Comparison of ENCODE assay signal across 22 cellular contexts in genomic region chr3:147921044-147921443, GRCh38.
DNase-seq lines count a peak whose midpoint lies in the region; ATAC-seq and TF ChIP-seq lines count a peak whose summit lies in the region.
"Had no signal": no experiment of that assay in that cellular context is flagged by ENCODE, and none has a peak within 500 bp of the region (broad histone marks: within the 10 kb centered on the region; RNA-seq: fewer than 3 reads in every experiment).

No MANE protein-coding gene starts in this region.

- no peak overlapping the region for H4K8ac ChIP-seq in H9 (replicated peaks; ENCODE audit: insufficient read length, low read depth, low read length)

- no peaks in the 10 kb centered on the region for H3K9me3 ChIP-seq in H9 (ENCODE audit: control insufficient read depth, low read depth, low read length)
- no peaks in the 10 kb centered on the region; the same call in 1 of the 2 replicates for H3K9me3 ChIP-seq in SJCRH30 (replicated peaks)
- H3K9me3 ChIP-seq: breast epithelium, neutrophil, thoracic aorta had no signal

- no peaks in the 10 kb centered on the region for H3K36me3 ChIP-seq in SJCRH30
- H3K36me3 ChIP-seq: breast epithelium, neutrophil, thoracic aorta had no signal

- H3K4ac ChIP-seq in H9 (ENCODE audit: low read depth, low read length): no peak overlapping the region

- no peak overlapping the region for H3K23ac ChIP-seq in H9 (ENCODE audit: insufficient read length, low read depth, low read length)

- no peak overlapping the region for H3K18ac ChIP-seq in H9 (ENCODE audit: insufficient read length, low read depth, low read length)

- TF ChIP-seq CTCF in H9 (conservative IDR thresholded peaks at IDR 0.05): no peak

- H3K27ac ChIP-seq in H9 (ENCODE audit: insufficient read length, low read depth, low read length) (no peak overlapping the region), SJCRH30 (no peak overlapping the region)
- H3K27ac ChIP-seq: breast epithelium, neutrophil, thoracic aorta had no signal

- H3K9ac ChIP-seq in H9 (ENCODE audit: extremely low read depth, insufficient read length, low read length): no peak overlapping the region

- H3K4me3 Mint-ChIP-seq in H9: no peak overlapping the region
- H3K4me3 Mint-ChIP-seq: activated CD8-positive, alpha-beta T cell treated with anti-CD3 and anti-CD28 coated beads, Interleukin-2, amount 10 ng/mL, durations not matched to agents 7 days and 5 days; activated T-cell treated with anti-CD3 and anti-CD28 coated beads, Interleukin-2, amount 50 U/mL, for 72 hours; CD8-positive, alpha-beta memory T cell; mesothelial cell of epicardium had no signal

- no peak overlapping the region for H4K5ac ChIP-seq in H9 (ENCODE audit: insufficient read length, low read depth, low read length)

- no peak overlapping the region for H2AK5ac ChIP-seq in H9 (ENCODE audit: insufficient read length, low read length)

- H2BK15ac ChIP-seq in H9 (ENCODE audit: low read depth, low read length): no peak overlapping the region

- no peak overlapping the region for H2BK5ac ChIP-seq in H9 (ENCODE audit: insufficient read length, low read length)

- DNase-seq in AG08395 (ENCODE audit: low spot score) (peak; percentile 64), H9 (no peak), astrocyte of the hippocampus (ENCODE audit: low read depth, low spot score) (peak; percentile 53), medulla oblongata (ENCODE audit: extremely low spot score) (peak; percentile 30), anterior cingulate cortex (lab: John Stamatoyannopoulos, UW) (no peak), SJCRH30 (no peak)
- DNase-seq in stimulated activated naive CD4-positive, alpha-beta T cell (lab: John Stamatoyannopoulos, UW): no peak
- DNase-seq: activated CD8-positive, alpha-beta T cell treated with anti-CD3 and anti-CD28 coated beads, Interleukin-2, amount 10 ng/mL, durations not matched to agents 7 days and 5 days; activated T-cell treated with anti-CD3 and anti-CD28 coated beads, Interleukin-2, amount 50 U/mL, for 72 hours; CD8-positive, alpha-beta memory T cell; DMS79 treated with DMSO at 0.1 percent for 48 hours; glutamatergic neuron; left colon; NCI-H1694; NCI-H226; T1000 had no signal

- H2BK20ac ChIP-seq in H9 (ENCODE audit: low read depth, low read length, poor library complexity, severe bottlenecking): no peak overlapping the region

- H3K79me1 ChIP-seq in H9 (ENCODE audit: insufficient read depth, low read depth, low read length, poor library complexity, severe bottlenecking): no peaks in the 10 kb centered on the region

- H3K4me2 ChIP-seq in H9 (ENCODE audit: insufficient read depth, insufficient read length, low read length): no peak overlapping the region

- peak overlapping the region; percentile 68 for H2AFZ ChIP-seq in H9 (ENCODE audit: low read length)

- H4K20me1 ChIP-seq in H9 (ENCODE audit: control insufficient read depth, insufficient read depth, insufficient read length): no peaks in the 10 kb centered on the region

- no peaks in the 10 kb centered on the region for H3K4me1 Mint-ChIP-seq in H9
- H3K4me1 Mint-ChIP-seq: CD8-positive, alpha-beta memory T cell had no signal

- no peak overlapping the region for H2BK12ac ChIP-seq in H9 (ENCODE audit: insufficient read length, low read depth, low read length)

- H3K27me3 ChIP-seq in H9 (ENCODE audit: insufficient read depth, low read length) (no peaks in the 10 kb centered on the region), SJCRH30 (no peaks in the 10 kb centered on the region)
- H3K27me3 ChIP-seq: breast epithelium, neutrophil had no signal

- H3K4me3 ChIP-seq in SJCRH30: no peak overlapping the region
- H3K4me3 ChIP-seq: breast epithelium, thoracic aorta had no signal

- H3K56ac ChIP-seq in H9 (ENCODE audit: insufficient read length, low read depth, low read length): no peak overlapping the region

- WGBS in H9 (ENCODE audit: extremely low coverage, insufficient read length, low lambda C conversion rate): no CpG with 5 or more reads among the region's 2 CpGs

- H3T11ph ChIP-seq in H9 (ENCODE audit: low read length): no peak overlapping the region

- ATAC-seq in HG02970 (IDR thresholded peaks at IDR 0.05; ENCODE audit: low FRiP score, unreplicated experiment): no peak
- ATAC-seq: activated CD8-positive, alpha-beta T cell treated with anti-CD3 and anti-CD28 coated beads, Interleukin-2, amount 10 ng/mL, durations not matched to agents 7 days and 5 days; activated naive CD4-positive, alpha-beta T cell treated with anti-CD3 and anti-CD28 coated beads, Interleukin-2, amount 50 U/mL, for 72 hours; activated T-cell treated with anti-CD3 and anti-CD28 coated beads, Interleukin-2, amount 50 U/mL, for 72 hours; left colon had no signal

- H3K79me2 ChIP-seq in H9 (ENCODE audit: insufficient read depth, low read length): no peaks in the 10 kb centered on the region

- H3K14ac ChIP-seq in H9 (ENCODE audit: insufficient read depth, low read length): no peak overlapping the region

- no peak overlapping the region for H2BK120ac ChIP-seq in H9 (ENCODE audit: low read depth, low read length, poor library complexity, severe bottlenecking)

- no peaks in the 10 kb centered on the region for H3K23me2 ChIP-seq in H9 (ENCODE audit: insufficient read length, low read depth, low read length, poor library complexity, severe bottlenecking)

- H3K4me1 ChIP-seq in H9 (ENCODE audit: insufficient read depth, low read length) (no peaks in the 10 kb centered on the region), SJCRH30 (no peaks in the 10 kb centered on the region)
- H3K4me1 ChIP-seq: breast epithelium had no signal

- H3K27ac Mint-ChIP-seq in H9: no peak overlapping the region
- H3K27ac Mint-ChIP-seq: activated CD8-positive, alpha-beta T cell treated with anti-CD3 and anti-CD28 coated beads, Interleukin-2, amount 10 ng/mL, durations not matched to agents 7 days and 5 days; activated naive CD4-positive, alpha-beta T cell treated with anti-CD3 and anti-CD28 coated beads, Interleukin-2, amount 50 U/mL, for 72 hours; activated T-cell treated with anti-CD3 and anti-CD28 coated beads, Interleukin-2, amount 50 U/mL, for 72 hours; CD8-positive, alpha-beta memory T cell; mesothelial cell of epicardium had no signal

- H4K91ac ChIP-seq in H9 (ENCODE audit: insufficient read length, low read depth, low read length): no peak overlapping the region

- no peaks in the 10 kb centered on the region for H3K9me3 Mint-ChIP-seq in H9
- H3K9me3 Mint-ChIP-seq: mesothelial cell of epicardium had no signal

- H3K27me3 Mint-ChIP-seq in H9 (ENCODE audit: low read depth): no peaks in the 10 kb centered on the region
- H3K27me3 Mint-ChIP-seq: CD8-positive, alpha-beta memory T cell had no signal

- peaks cover 0 to 2% (median 0%) of the 10 kb centered on the region in 3 experiments; a peak in 1 of 7 replicates for H3K36me3 Mint-ChIP-seq in H9 (ENCODE audit: insufficient read depth in 1 of 3, low read depth in 3 of 3)
- H3K36me3 Mint-ChIP-seq: activated naive CD4-positive, alpha-beta T cell treated with anti-CD3 and anti-CD28 coated beads, Interleukin-2, amount 50 U/mL, for 72 hours; CD8-positive, alpha-beta memory T cell; mesothelial cell of epicardium had no signal

Comparison
In these comparisons a context has a peak if more than half of its experiments do, and no peak if none do; other contexts are left out.
1. DNase-seq: peak in AG08395 (single experiment), astrocyte of the hippocampus (single experiment) and medulla oblongata (single experiment); none in H9 (single experiment), stimulated activated naive CD4-positive, alpha-beta T cell (0 of 6), anterior cingulate cortex (0 of 58) and SJCRH30 (0 of 2).